Comparison of ENCODE assay signal across 1 cellular context in the genomic region with DNA sequence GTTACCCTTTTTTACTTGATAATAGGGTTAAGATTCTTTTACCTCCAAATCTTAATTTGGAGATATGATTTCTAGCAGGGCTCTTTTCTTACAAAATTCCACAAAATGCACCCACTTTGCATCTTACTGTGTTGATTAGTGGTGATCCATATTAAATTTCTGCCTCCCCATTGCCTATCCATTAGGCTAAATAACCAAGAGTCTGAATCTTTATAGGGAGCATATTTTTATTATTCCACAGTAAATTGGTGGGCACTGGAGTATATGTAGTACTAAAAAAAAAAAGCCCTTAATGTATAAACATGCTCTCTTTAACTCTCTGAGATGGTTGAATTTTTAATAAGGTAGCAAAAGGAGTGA.
TF ChIP-seq lines count a peak whose summit lies in the region.

No MANE protein-coding gene starts in this region.

TF ChIP-seq in HepG2, 621 proteins besides CTCF, POLR2A, EP300 and RAD21:
- TF ChIP-seq, protein P1, sequence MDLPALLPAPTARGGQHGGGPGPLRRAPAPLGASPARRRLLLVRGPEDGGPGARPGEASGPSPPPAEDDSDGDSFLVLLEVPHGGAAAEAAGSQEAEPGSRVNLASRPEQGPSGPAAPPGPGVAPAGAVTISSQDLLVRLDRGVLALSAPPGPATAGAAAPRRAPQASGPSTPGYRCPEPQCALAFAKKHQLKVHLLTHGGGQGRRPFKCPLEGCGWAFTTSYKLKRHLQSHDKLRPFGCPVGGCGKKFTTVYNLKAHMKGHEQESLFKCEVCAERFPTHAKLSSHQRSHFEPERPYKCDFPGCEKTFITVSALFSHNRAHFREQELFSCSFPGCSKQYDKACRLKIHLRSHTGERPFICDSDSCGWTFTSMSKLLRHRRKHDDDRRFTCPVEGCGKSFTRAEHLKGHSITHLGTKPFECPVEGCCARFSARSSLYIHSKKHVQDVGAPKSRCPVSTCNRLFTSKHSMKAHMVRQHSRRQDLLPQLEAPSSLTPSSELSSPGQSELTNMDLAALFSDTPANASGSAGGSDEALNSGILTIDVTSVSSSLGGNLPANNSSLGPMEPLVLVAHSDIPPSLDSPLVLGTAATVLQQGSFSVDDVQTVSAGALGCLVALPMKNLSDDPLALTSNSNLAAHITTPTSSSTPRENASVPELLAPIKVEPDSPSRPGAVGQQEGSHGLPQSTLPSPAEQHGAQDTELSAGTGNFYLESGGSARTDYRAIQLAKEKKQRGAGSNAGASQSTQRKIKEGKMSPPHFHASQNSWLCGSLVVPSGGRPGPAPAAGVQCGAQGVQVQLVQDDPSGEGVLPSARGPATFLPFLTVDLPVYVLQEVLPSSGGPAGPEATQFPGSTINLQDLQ (CRISPR knock-in tag; IDR thresholded peaks at IDR 0.05), result no peak
- TF ChIP-seq ZBTB2 (CRISPR knock-in tag; IDR thresholded peaks at IDR 0.05; ENCODE audit: low read depth) (no peak), HOXA7 (CRISPR knock-in tag; IDR thresholded peaks at IDR 0.05) (no peak), PRDM4 (CRISPR knock-in tag; IDR thresholded peaks at IDR 0.05; ENCODE audit: borderline replicate concordance) (no peak), GABPB1 (CRISPR knock-in tag; IDR thresholded peaks at IDR 0.05) (no peak), ATM (IDR thresholded peaks at IDR 0.05; ENCODE audit: borderline replicate concordance) (no peak), CENPT (CRISPR knock-in tag; IDR thresholded peaks at IDR 0.05; ENCODE audit: low read depth) (no peak), HMG20A (CRISPR knock-in tag; IDR thresholded peaks at IDR 0.05; ENCODE audit: borderline replicate concordance) (no peak), ZNF713 (CRISPR knock-in tag; IDR thresholded peaks at IDR 0.05) (no peak), PPARG (CRISPR knock-in tag; conservative IDR thresholded peaks at IDR 0.05) (no peak), ERF (CRISPR knock-in tag; IDR thresholded peaks at IDR 0.05) (no peak), CEBPB (IDR thresholded peaks at IDR 0.05; ENCODE audit: borderline replicate concordance, low read depth, low read length) (no peak), RORA (CRISPR knock-in tag; IDR thresholded peaks at IDR 0.05) (no peak), ZMYM2 (CRISPR knock-in tag; IDR thresholded peaks at IDR 0.05) (no peak)
- TF ChIP-seq, protein P2, sequence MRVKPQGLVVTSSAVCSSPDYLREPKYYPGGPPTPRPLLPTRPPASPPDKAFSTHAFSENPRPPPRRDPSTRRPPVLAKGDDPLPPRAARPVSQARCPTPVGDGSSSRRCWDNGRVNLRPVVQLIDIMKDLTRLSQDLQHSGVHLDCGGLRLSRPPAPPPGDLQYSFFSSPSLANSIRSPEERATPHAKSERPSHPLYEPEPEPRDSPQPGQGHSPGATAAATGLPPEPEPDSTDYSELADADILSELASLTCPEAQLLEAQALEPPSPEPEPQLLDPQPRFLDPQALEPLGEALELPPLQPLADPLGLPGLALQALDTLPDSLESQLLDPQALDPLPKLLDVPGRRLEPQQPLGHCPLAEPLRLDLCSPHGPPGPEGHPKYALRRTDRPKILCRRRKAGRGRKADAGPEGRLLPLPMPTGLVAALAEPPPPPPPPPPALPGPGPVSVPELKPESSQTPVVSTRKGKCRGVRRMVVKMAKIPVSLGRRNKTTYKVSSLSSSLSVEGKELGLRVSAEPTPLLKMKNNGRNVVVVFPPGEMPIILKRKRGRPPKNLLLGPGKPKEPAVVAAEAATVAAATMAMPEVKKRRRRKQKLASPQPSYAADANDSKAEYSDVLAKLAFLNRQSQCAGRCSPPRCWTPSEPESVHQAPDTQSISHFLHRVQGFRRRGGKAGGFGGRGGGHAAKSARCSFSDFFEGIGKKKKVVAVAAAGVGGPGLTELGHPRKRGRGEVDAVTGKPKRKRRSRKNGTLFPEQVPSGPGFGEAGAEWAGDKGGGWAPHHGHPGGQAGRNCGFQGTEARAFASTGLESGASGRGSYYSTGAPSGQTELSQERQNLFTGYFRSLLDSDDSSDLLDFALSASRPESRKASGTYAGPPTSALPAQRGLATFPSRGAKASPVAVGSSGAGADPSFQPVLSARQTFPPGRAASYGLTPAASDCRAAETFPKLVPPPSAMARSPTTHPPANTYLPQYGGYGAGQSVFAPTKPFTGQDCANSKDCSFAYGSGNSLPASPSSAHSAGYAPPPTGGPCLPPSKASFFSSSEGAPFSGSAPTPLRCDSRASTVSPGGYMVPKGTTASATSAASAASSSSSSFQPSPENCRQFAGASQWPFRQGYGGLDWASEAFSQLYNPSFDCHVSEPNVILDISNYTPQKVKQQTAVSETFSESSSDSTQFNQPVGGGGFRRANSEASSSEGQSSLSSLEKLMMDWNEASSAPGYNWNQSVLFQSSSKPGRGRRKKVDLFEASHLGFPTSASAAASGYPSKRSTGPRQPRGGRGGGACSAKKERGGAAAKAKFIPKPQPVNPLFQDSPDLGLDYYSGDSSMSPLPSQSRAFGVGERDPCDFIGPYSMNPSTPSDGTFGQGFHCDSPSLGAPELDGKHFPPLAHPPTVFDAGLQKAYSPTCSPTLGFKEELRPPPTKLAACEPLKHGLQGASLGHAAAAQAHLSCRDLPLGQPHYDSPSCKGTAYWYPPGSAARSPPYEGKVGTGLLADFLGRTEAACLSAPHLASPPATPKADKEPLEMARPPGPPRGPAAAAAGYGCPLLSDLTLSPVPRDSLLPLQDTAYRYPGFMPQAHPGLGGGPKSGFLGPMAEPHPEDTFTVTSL (CRISPR knock-in tag; IDR thresholded peaks at IDR 0.05; ENCODE audit: borderline replicate concordance), result no peak
